In genomic region chr17:64115043-64115698, GRCh38 we compare ENCODE assay signal across 11 cellular contexts. TPM values are rescaled to one million over a fixed set of nuclear protein-coding genes. Genes with fewer than 3 reads are reported as not detected.
DNase-seq lines count a peak whose midpoint lies in the region; ATAC-seq and TF ChIP-seq lines count a peak whose summit lies in the region.
"Had no signal": no experiment of that assay in that cellular context is flagged by ENCODE, and none has a peak within 500 bp of the region (broad histone marks: within the 10 kb centered on the region; RNA-seq: fewer than 3 reads in every experiment).

No MANE protein-coding gene starts in this region.

- H3K9me3 Mint-ChIP-seq in stimulated activated naive CD8-positive, alpha-beta T cell treated with anti-CD3 and anti-CD28 coated beads, Interleukin-15, Interleukin-2, amounts not matched to agents 100 ng/mL and 50 ng/mL, for 24 hours, result no peaks in the 10 kb centered on the region

- TF ChIP-seq CTCF in body of pancreas (IDR thresholded peaks at IDR 0.05) (no peak), vagina (IDR thresholded peaks at IDR 0.05) (no peak)

- WGBS in body of pancreas, 2 donors, result 50 to 67% methylated on average over 8 of the region's 8 CpGs

- DNase-seq in stimulated activated naive CD8-positive, alpha-beta T cell treated with anti-CD3 and anti-CD28 coated beads, Interleukin-15, Interleukin-2, amounts not matched to agents 100 U/mL and 50 U/mL, for 24 hours, result no peak
- DNase-seq in body of pancreas (peak; percentile 55 to 80 (median 66)), left colon (no peak), vagina (ENCODE audit: extremely low spot score in 2 of 2) (no peak), NCI-H1092 (lab: John Stamatoyannopoulos, UW) (no peak), cerebellar cortex (ENCODE audit: low spot score) (no peak)
- DNase-seq: activated gamma-delta T cell treated with Interleukin-2 at 50 U/mL for 16 hours, KBM-7, NCI-H2081 had no signal

- H3K4me3 ChIP-seq in body of pancreas (no peak overlapping the region), vagina (no peak overlapping the region)

- ATAC-seq in stimulated activated naive CD8-positive, alpha-beta T cell treated with anti-CD3 and anti-CD28 coated beads, Interleukin-15, Interleukin-2, amounts not matched to agents 100 U/mL and 50 U/mL, for 24 hours, result no peak
- ATAC-seq in body of pancreas (peak; percentile 74), left colon (peak; percentile 47), GM21619 (IDR thresholded peaks at IDR 0.05; ENCODE audit: unreplicated experiment) (no peak)

- H3K4me1 ChIP-seq in body of pancreas (peaks cover 97% of the 10 kb centered on the region), vagina (peaks cover 48% of the 10 kb centered on the region)

- peak overlapping the region; percentile 64 for H3K4me3 Mint-ChIP-seq in stimulated activated naive CD8-positive, alpha-beta T cell treated with anti-CD3 and anti-CD28 coated beads, Interleukin-15, Interleukin-2, amounts not matched to agents 100 ng/mL and 50 ng/mL, for 24 hours

- H3K27ac ChIP-seq in body of pancreas (peak overlapping the region; percentile 39 to 87 (median 72)), vagina (peak overlapping the region; percentile 55)

- intact Hi-C loops in body of pancreas (cut with DNase I) (no loop called here), left colon (cut with DNase I, micrococcal nuclease) (no loop called here), vagina (cut with DNase I) (no loop called here)

- peaks cover 67% of the 10 kb centered on the region for H3K4me1 Mint-ChIP-seq in stimulated activated naive CD8-positive, alpha-beta T cell treated with anti-CD3 and anti-CD28 coated beads, Interleukin-15, Interleukin-2, amounts not matched to agents 100 ng/mL and 50 ng/mL, for 24 hours (ENCODE audit: low read depth)

- H3K27ac Mint-ChIP-seq in stimulated activated naive CD8-positive, alpha-beta T cell treated with anti-CD3 and anti-CD28 coated beads, Interleukin-15, Interleukin-2, amounts not matched to agents 100 ng/mL and 50 ng/mL, for 24 hours, result peak overlapping the region; percentile 91

- H3K36me3 Mint-ChIP-seq in stimulated activated naive CD8-positive, alpha-beta T cell treated with anti-CD3 and anti-CD28 coated beads, Interleukin-15, Interleukin-2, amounts not matched to agents 100 ng/mL and 50 ng/mL, for 24 hours (ENCODE audit: low read depth), result peaks cover 30% of the 10 kb centered on the region

- TF ChIP-seq POLR2A in body of pancreas (IDR thresholded peaks at IDR 0.05) (no peak), vagina (IDR thresholded peaks at IDR 0.05) (no peak)

- no peaks in the 10 kb centered on the region for H3K9me3 ChIP-seq in body of pancreas
- no peaks in the 10 kb centered on the region for H3K9me3 ChIP-seq in vagina

- no peaks in the 10 kb centered on the region for H3K36me3 ChIP-seq in body of pancreas (replicated peaks in 1 of 2; ENCODE audit: insufficient read depth in 1 of 2, low read depth in 2 of 2)
- no peaks in the 10 kb centered on the region for H3K36me3 ChIP-seq in vagina

- no peaks in the 10 kb centered on the region for H3K27me3 Mint-ChIP-seq in stimulated activated naive CD8-positive, alpha-beta T cell treated with anti-CD3 and anti-CD28 coated beads, Interleukin-15, Interleukin-2, amounts not matched to agents 100 ng/mL and 50 ng/mL, for 24 hours

- H3K27me3 ChIP-seq in body of pancreas, result no peaks in the 10 kb centered on the region
- H3K27me3 ChIP-seq in vagina, result no peaks in the 10 kb centered on the region

RNA-seq across cellular contexts. Expression of gene ERN1, which starts 14.8 kb away (rescaled TPM):
- total RNA-seq in body of pancreas (10 to 100 TPM; 63.3 to 77.1 TPM), left colon (10 to 100 TPM; 19.9 to 25.6 TPM), vagina (31.4 TPM)

Comparison
In these comparisons a context has a peak if more than half of its experiments do, and no peak if none do; other contexts are left out.
1. ATAC-seq: peak in body of pancreas (single experiment) and left colon (single experiment); none in stimulated activated naive CD8-positive, alpha-beta T cell treated with anti-CD3 and anti-CD28 coated beads, Interleukin-15, Interleukin-2, amounts not matched to agents 100 U/mL and 50 U/mL, for 24 hours (single experiment) and GM21619 (single experiment).
2. DNase-seq: peak in body of pancreas (4 of 4); none in stimulated activated naive CD8-positive, alpha-beta T cell treated with anti-CD3 and anti-CD28 coated beads, Interleukin-15, Interleukin-2, amounts not matched to agents 100 U/mL and 50 U/mL, for 24 hours (single experiment), left colon (0 of 2), vagina (0 of 2), NCI-H1092 (single experiment) and cerebellar cortex (single experiment).